ENCODE assay signal across 1 cellular context in genomic region chr11:65071907-65072630, GRCh38.
TF ChIP-seq lines count a peak whose summit lies in the region.

No MANE protein-coding gene starts in this region.

TF ChIP-seq in HepG2, 621 proteins besides CTCF, POLR2A, EP300 and RAD21:
- TF ChIP-seq REST (IDR thresholded peaks at IDR 0.05; ENCODE audit: borderline replicate concordance in 1 of 2, low read depth in 1 of 2, low read length in 2 of 2): no peak
- peak; percentile 44 for TF ChIP-seq ZNF687 (CRISPR knock-in tag; IDR thresholded peaks at IDR 0.05)
- peak; percentile 72 for TF ChIP-seq ZNF629 (CRISPR knock-in tag; conservative IDR thresholded peaks at IDR 0.05)
- 0 out of 2 replicates have a peak, but pooled peaks have one; percentile 15 for TF ChIP-seq UBTF (CRISPR knock-in tag; IDR thresholded peaks at IDR 0.05)
